In the genomic region with DNA sequence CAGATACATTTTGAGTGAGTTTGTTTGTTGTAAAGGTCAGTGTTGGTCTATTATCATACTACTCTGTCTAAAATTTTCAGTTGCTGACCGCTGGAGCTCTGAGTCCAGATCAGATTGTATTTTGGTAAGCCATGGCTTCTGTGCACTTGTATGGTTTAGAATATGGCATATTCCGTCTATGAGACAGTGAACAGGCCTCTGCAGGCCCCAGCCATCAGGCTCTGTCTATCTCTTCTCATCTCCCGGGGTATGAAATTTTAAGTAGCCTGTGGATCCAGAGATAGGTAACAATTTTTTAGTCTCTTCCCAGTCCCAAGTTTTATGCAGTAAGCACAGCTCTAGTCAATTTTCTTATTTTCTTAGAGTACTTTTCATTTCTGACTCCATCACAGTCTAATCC, we compare ENCODE assay signal across 2 cellular contexts.
"Had no signal": no experiment of that assay in that cellular context is flagged by ENCODE, and none has a peak within 500 bp of the region (broad histone marks: within the 10 kb centered on the region; RNA-seq: fewer than 3 reads in every experiment).

No MANE protein-coding gene starts in this region.

- H3K4me3 Mint-ChIP-seq: GM23338, H9 had no signal

- H3K27ac Mint-ChIP-seq: GM23338, H9 had no signal

- H3K4me2 ChIP-seq: GM23338 had no signal

- H3K4me1 Mint-ChIP-seq: GM23338, H9 had no signal

- H3K4me3 ChIP-seq: GM23338 had no signal

- H2AFZ ChIP-seq: GM23338 had no signal
